9 cellular contexts compared by ENCODE assay signal in the genomic region with DNA sequence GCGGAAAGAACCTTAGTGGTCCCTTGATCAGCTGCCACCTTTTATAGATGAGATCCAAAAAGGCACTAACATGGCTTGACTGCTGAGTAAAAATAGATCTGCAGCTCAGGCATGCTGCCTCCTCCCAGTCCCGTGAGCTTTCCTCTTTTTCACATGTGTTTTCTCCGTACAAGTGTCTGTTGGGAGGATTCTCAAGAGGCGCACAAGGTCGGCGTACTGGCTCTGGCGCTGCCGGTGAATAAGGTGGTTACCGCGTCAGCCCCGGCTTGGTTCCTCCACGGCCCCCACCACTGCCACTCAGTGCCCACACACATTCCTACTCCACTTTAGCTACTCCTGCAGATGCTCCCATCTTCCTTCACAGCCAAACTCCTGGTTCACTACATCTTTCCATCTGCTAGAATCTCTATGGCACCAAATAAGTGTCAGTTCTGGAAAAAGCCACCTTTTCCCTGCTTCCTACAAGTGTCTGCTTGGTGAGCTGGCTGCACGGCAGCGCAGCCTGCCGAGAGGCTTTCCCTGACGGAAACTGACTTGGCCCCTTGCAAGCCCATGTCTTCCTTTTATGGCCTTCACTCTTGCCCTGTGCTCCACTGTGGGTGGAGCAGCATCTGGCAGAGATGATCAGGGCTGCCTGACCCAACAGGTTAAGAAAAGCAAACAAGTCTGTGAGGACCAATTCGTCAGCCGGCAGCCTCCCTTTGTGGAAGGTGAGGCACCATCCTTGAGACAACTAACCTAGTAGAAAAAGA.
DNase-seq lines count a peak whose midpoint lies in the region; ATAC-seq, FAIRE-seq and TF ChIP-seq lines count a peak whose summit lies in the region.
"Had no signal": no experiment of that assay in that cellular context is flagged by ENCODE, and none has a peak within 500 bp of the region (broad histone marks: within the 10 kb centered on the region; RNA-seq: fewer than 3 reads in every experiment).

No MANE protein-coding gene starts in this region.

- no peaks in the 10 kb centered on the region for H3K9me3 Mint-ChIP-seq in chondrocyte (ENCODE audit: low read depth)
- no peaks in the 10 kb centered on the region for H3K9me3 Mint-ChIP-seq in stimulated activated effector memory CD8-positive, alpha-beta T cell treated with anti-CD3 and anti-CD28 coated beads, Interleukin-12 subunit alpha, Interleukin-12 subunit beta, amount 100 ng/mL, for 72 hours

- intact Hi-C loops in left colon (cut with DNase I, micrococcal nuclease), result no loop called here

- H3K4me3 Mint-ChIP-seq in chondrocyte (ENCODE audit: unreplicated experiment), result peak overlapping the region; percentile 44
- H3K4me3 Mint-ChIP-seq in stimulated activated effector memory CD8-positive, alpha-beta T cell treated with anti-CD3 and anti-CD28 coated beads, Interleukin-12 subunit alpha, Interleukin-12 subunit beta, amount 100 ng/mL, for 72 hours, result no peak overlapping the region

- no peak for FAIRE-seq in frontal cortex (lab: Jason Lieb, UNC)
- FAIRE-seq: G401.6 had no signal

- DNase-seq in NCI-H2196 treated with DMSO at 0.1 percent for 48 hours (lab: John Stamatoyannopoulos, UW; ENCODE audit: unreplicated experiment) (peak; percentile 10), chondrocyte (ENCODE audit: low spot score) (no peak), left colon (peak; percentile 69 to 78), frontal cortex (ENCODE audit: low spot score in 2 of 2) (no peak)
- DNase-seq in stimulated activated effector memory CD8-positive, alpha-beta T cell treated with anti-CD3 and anti-CD28 coated beads, Interleukin-12 subunit alpha, Interleukin-12 subunit beta, amount 100 ng/mL, for 72 hours (ENCODE audit: low spot score in 2 of 2), result no peak
- DNase-seq in effector CD4-positive, alpha-beta T cell, result no peak
- no peak for DNase-seq in activated CD4-positive, alpha-beta T cell treated with anti-CD3 and anti-CD28 coated beads, Interleukin-2, amount 50 U/mL, for 1 hour

- H3K27ac Mint-ChIP-seq in chondrocyte (ENCODE audit: unreplicated experiment), result peak overlapping the region; percentile 74
- H3K27ac Mint-ChIP-seq in stimulated activated effector memory CD8-positive, alpha-beta T cell treated with anti-CD3 and anti-CD28 coated beads, Interleukin-12 subunit alpha, Interleukin-12 subunit beta, amount 100 ng/mL, for 72 hours, result peak overlapping the region; percentile 88

- ATAC-seq in left colon (peak; percentile 97), GM19328 (IDR thresholded peaks at IDR 0.05; ENCODE audit: unreplicated experiment) (no peak)
- no peak for ATAC-seq in stimulated activated effector memory CD8-positive, alpha-beta T cell treated with anti-CD3 and anti-CD28 coated beads, Interleukin-12 subunit alpha, Interleukin-12 subunit beta, amount 100 ng/mL, for 72 hours

- no peak for TF ChIP-seq CTCF in chondrocyte (IDR thresholded peaks at IDR 0.05)

- H3K36me3 Mint-ChIP-seq in chondrocyte (ENCODE audit: low read depth), result peaks cover 5% of the 10 kb centered on the region
- peaks cover 76% of the 10 kb centered on the region for H3K36me3 Mint-ChIP-seq in stimulated activated effector memory CD8-positive, alpha-beta T cell treated with anti-CD3 and anti-CD28 coated beads, Interleukin-12 subunit alpha, Interleukin-12 subunit beta, amount 100 ng/mL, for 72 hours

- H3K27me3 Mint-ChIP-seq in chondrocyte (ENCODE audit: low read depth), result no peaks in the 10 kb centered on the region

- H3K4me1 Mint-ChIP-seq in chondrocyte (ENCODE audit: low read depth), result peaks cover 87% of the 10 kb centered on the region
- H3K4me1 Mint-ChIP-seq in stimulated activated effector memory CD8-positive, alpha-beta T cell treated with anti-CD3 and anti-CD28 coated beads, Interleukin-12 subunit alpha, Interleukin-12 subunit beta, amount 100 ng/mL, for 72 hours, result peaks cover 22% of the 10 kb centered on the region

Comparison
In these comparisons a context has a peak if more than half of its experiments do, and no peak if none do; other contexts are left out.
1. DNase-seq: peak in NCI-H2196 treated with DMSO at 0.1 percent for 48 hours (single experiment) and left colon (2 of 2); none in chondrocyte (single experiment), stimulated activated effector memory CD8-positive, alpha-beta T cell treated with anti-CD3 and anti-CD28 coated beads, Interleukin-12 subunit alpha, Interleukin-12 subunit beta, amount 100 ng/mL, for 72 hours (0 of 2), effector CD4-positive, alpha-beta T cell (single experiment), frontal cortex (0 of 2) and activated CD4-positive, alpha-beta T cell treated with anti-CD3 and anti-CD28 coated beads, Interleukin-2, amount 50 U/mL, for 1 hour (single experiment).